Comparison of ENCODE assay signal across 9 cellular contexts in the genomic region with DNA sequence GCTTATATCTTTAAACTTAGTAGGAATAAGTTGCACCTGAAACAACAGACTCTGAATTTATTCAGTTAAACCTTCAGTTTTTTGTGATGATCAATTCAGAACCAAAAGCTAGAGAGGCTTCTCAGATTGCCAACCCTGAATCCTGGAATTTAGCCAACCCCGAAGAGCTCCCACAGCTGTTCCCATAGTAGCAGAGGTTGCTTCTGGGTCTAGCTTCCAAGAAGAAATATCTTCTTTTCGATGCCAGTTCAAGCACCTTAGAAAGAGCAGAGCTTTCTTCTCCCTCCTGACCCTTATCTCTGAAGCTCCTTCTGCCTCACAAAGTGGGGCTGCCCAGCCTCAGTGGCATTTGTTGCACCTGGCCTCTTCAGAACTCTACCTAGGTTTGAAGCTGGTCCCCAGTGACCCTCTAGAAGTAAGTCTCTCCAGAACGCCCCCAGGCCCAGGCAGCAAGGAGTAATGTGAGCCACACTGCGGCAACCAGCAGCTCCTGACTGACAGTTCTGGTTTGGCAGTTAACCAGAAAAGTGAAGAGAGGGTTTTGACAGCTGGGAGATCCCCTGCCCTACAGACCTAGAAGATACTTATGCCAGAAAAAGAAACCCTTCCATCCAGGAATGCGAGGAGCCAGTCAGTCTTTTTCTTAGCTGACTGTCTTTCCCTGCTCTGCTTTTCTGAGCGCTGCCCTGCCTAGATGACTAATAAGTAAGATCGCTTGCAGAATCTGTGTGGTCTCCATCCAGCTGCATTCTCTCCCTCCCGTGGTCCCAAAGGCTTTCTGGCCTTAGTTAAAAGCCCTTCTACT.
DNase-seq lines count a peak whose midpoint lies in the region; ATAC-seq, FAIRE-seq and TF ChIP-seq lines count a peak whose summit lies in the region.
"Had no signal": no experiment of that assay in that cellular context is flagged by ENCODE, and none has a peak within 500 bp of the region (broad histone marks: within the 10 kb centered on the region; RNA-seq: fewer than 3 reads in every experiment).

No MANE protein-coding gene starts in this region.

- H3K27me3 Mint-ChIP-seq in brain (peaks cover 3% of the 10 kb centered on the region), T-helper 17 cell (no peaks in the 10 kb centered on the region)
- H3K27me3 Mint-ChIP-seq: dendritic cell treated with granulocyte-macrophage colony-stimulating factor and Interleukin-4, amounts not matched to agents 40 ng/mL and 50 ng/mL, for 4 days had no signal

- FAIRE-seq in GM12891 (lab: Jason Lieb, UNC): peak; percentile 62

- TF ChIP-seq POLR2A in GM12891 (IDR thresholded peaks at IDR 0.05; ENCODE audit: low read depth, low read length): no peak

- H3K27ac Mint-ChIP-seq in brain (peak overlapping the region in 3 of 5 experiments; percentile 9 to 57 (median 48)), T-helper 17 cell (no peak overlapping the region)
- H3K27ac Mint-ChIP-seq: dendritic cell treated with granulocyte-macrophage colony-stimulating factor and Interleukin-4, amounts not matched to agents 40 ng/mL and 50 ng/mL, for 4 days had no signal

- DNase-seq in GM12891 (ENCODE audit: insufficient read length, low spot score): no peak
- peak; percentile 5 for DNase-seq in NAMALWA (ENCODE audit: low spot score)
- no peak for DNase-seq in omental fat pad (ENCODE audit: low spot score)
- DNase-seq in activated naive CD4-positive, alpha-beta T cell treated with anti-CD3 and anti-CD28 coated beads, Interleukin-2, amount 50 U/mL, for 16 hours: no peak
- DNase-seq in Kasumi-1 (lab: John Stamatoyannopoulos, UW): no peak
- no peak for DNase-seq in T-helper 17 cell

- H3K36me3 Mint-ChIP-seq in brain (no peaks in the 10 kb centered on the region), T-helper 17 cell (ENCODE audit: low read depth) (no peaks in the 10 kb centered on the region)

- H3K9me3 ChIP-seq in T-helper 17 cell (ENCODE audit: control insufficient read depth, low read length, poor library complexity, severe bottlenecking): no peaks in the 10 kb centered on the region

- peak; percentile 78 for ATAC-seq in omental fat pad (ENCODE audit: low FRiP score)
- no peak for ATAC-seq in HG03460 (IDR thresholded peaks at IDR 0.05; ENCODE audit: unreplicated experiment)
- no peak for ATAC-seq in T-helper 17 cell

- TF ChIP-seq CTCF in brain (conservative IDR thresholded peaks at IDR 0.05): no peak
- TF ChIP-seq CTCF in omental fat pad (IDR thresholded peaks at IDR 0.05): no peak

- peaks cover 46% of the 10 kb centered on the region for H3K4me1 Mint-ChIP-seq in brain
- peaks cover 14% of the 10 kb centered on the region for H3K4me1 Mint-ChIP-seq in T-helper 17 cell

- peaks cover 3 to 4% (median 4%) of the 10 kb centered on the region in 5 experiments for H3K9me3 Mint-ChIP-seq in brain
- H3K9me3 Mint-ChIP-seq: dendritic cell treated with granulocyte-macrophage colony-stimulating factor and Interleukin-4, amounts not matched to agents 40 ng/mL and 50 ng/mL, for 4 days had no signal

- H3K4me3 Mint-ChIP-seq in brain (peak overlapping the region in 3 of 5 experiments; percentile 10 to 44 (median 29)), T-helper 17 cell (no peak overlapping the region)
- H3K4me3 Mint-ChIP-seq: dendritic cell treated with granulocyte-macrophage colony-stimulating factor and Interleukin-4, amounts not matched to agents 40 ng/mL and 50 ng/mL, for 4 days had no signal

TF ChIP-seq in GM12891, 5 proteins besides CTCF, POLR2A, EP300 and RAD21:
- no peak for TF ChIP-seq SPI1 (IDR thresholded peaks at IDR 0.05; ENCODE audit: low read depth, low read length)
- no peak for TF ChIP-seq POLR2AphosphoS5 (IDR thresholded peaks at IDR 0.05; ENCODE audit: low read depth, low read length)
- TF ChIP-seq POU2F2 (IDR thresholded peaks at IDR 0.05; ENCODE audit: low read depth, low read length): no peak
- no peak for TF ChIP-seq PAX5 (IDR thresholded peaks at IDR 0.05; ENCODE audit: insufficient read depth, low read length, severe bottlenecking)
- TF ChIP-seq TAF1 (IDR thresholded peaks at IDR 0.05; ENCODE audit: low read depth, low read length): no peak
